Comparison of ENCODE assay signal across 1 cellular context in genomic region chr17:76104896-76105231, GRCh38.
TF ChIP-seq lines count a peak whose summit lies in the region.

No MANE protein-coding gene starts in this region.

TF ChIP-seq in GM23338, 12 proteins besides CTCF, POLR2A, EP300 and RAD21:
- TF ChIP-seq ETS1 (IDR thresholded peaks at IDR 0.05) (no peak), REST (IDR thresholded peaks at IDR 0.05; ENCODE audit: unreplicated experiment) (no peak), ZNF114 (CRISPR knock-in tag; IDR thresholded peaks at IDR 0.05) (no peak), EZH2 (IDR thresholded peaks at IDR 0.05; ENCODE audit: low read depth, unreplicated experiment) (no peak), JUNB (IDR thresholded peaks at IDR 0.05; ENCODE audit: unreplicated experiment) (no peak), ZNF331 (CRISPR knock-in tag; IDR thresholded peaks at IDR 0.05; ENCODE audit: low read depth) (no peak), CREB1 (CRISPR knock-in tag; IDR thresholded peaks at IDR 0.05; ENCODE audit: low read depth) (no peak), POLR2AphosphoS5 (IDR thresholded peaks at IDR 0.05; ENCODE audit: low read depth) (no peak), NANOG (IDR thresholded peaks at IDR 0.05; ENCODE audit: borderline replicate concordance) (no peak), STAT1 (IDR thresholded peaks at IDR 0.05; ENCODE audit: unreplicated experiment) (no peak), ZNF462 (CRISPR knock-in tag; IDR thresholded peaks at IDR 0.05) (no peak)
TF ChIP-seq in GM23338: peak in this region for 0.
